2 cellular contexts compared by ENCODE assay signal in the genomic region with DNA sequence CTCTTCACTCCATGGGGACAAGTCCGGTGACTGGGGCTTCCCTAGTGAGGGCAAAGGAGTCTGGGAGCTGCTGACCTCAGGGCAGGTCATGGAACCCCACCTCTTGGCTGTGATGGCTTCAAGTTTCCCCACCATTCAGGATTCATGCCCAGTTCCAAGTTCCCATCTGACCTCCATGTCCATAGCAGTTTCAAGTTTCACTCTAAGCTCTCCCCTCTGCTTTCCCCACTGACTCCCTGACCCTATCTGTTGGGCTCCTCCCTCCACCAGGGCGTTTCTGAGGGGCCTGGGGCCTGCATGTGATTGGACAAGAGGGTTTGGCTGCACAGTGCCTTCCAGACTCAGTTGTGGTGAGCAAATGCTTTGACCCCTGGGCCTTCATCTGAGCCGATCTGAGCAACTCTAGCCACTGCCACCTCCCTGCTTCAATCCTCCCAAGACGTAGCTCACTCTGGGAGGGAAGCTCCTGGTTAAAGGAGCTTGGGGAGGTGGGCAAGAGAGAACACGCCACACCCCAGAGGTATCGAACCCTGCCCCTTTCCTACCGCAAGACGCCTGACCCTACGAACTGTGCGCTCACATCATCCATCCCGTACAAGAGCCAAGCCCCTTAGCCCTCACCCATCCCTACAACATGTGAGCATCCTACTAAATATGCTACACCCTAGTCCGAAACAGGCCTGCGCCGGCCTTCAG.
TF ChIP-seq lines count a peak whose summit lies in the region.

No MANE protein-coding gene starts in this region.

TF ChIP-seq in HCT116, 20 proteins besides CTCF, POLR2A, EP300 and RAD21:
- TF ChIP-seq SRF (IDR thresholded peaks at IDR 0.05; ENCODE audit: low read depth) (no peak), POLR2AphosphoS5 (IDR thresholded peaks at IDR 0.05; ENCODE audit: low read depth, low read length) (peak; percentile 9; the same call in 1 of the 2 replicates)

TF ChIP-seq in GM12878, 131 proteins besides CTCF, POLR2A, EP300 and RAD21:
- no peak for TF ChIP-seq SP1 (IDR thresholded peaks at IDR 0.05; ENCODE audit: low read depth, low read length)
- TF ChIP-seq, protein P1, sequence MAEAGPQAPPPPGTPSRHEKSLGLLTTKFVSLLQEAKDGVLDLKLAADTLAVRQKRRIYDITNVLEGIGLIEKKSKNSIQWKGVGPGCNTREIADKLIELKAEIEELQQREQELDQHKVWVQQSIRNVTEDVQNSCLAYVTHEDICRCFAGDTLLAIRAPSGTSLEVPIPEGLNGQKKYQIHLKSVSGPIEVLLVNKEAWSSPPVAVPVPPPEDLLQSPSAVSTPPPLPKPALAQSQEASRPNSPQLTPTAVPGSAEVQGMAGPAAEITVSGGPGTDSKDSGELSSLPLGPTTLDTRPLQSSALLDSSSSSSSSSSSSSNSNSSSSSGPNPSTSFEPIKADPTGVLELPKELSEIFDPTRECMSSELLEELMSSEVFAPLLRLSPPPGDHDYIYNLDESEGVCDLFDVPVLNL (IDR thresholded peaks at IDR 0.05; ENCODE audit: low read depth, low read length): no peak
- TF ChIP-seq ZNF24 (IDR thresholded peaks at IDR 0.05): no peak
- TF ChIP-seq, protein P2, sequence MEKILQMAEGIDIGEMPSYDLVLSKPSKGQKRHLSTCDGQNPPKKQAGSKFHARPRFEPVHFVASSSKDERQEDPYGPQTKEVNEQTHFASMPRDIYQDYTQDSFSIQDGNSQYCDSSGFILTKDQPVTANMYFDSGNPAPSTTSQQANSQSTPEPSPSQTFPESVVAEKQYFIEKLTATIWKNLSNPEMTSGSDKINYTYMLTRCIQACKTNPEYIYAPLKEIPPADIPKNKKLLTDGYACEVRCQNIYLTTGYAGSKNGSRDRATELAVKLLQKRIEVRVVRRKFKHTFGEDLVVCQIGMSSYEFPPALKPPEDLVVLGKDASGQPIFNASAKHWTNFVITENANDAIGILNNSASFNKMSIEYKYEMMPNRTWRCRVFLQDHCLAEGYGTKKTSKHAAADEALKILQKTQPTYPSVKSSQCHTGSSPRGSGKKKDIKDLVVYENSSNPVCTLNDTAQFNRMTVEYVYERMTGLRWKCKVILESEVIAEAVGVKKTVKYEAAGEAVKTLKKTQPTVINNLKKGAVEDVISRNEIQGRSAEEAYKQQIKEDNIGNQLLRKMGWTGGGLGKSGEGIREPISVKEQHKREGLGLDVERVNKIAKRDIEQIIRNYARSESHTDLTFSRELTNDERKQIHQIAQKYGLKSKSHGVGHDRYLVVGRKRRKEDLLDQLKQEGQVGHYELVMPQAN (conservative IDR thresholded peaks at IDR 0.05): no peak
- TF ChIP-seq NBN (IDR thresholded peaks at IDR 0.05): no peak
- no peak for TF ChIP-seq BMI1 (IDR thresholded peaks at IDR 0.05; ENCODE audit: borderline replicate concordance)
- TF ChIP-seq EGR1 (IDR thresholded peaks at IDR 0.05; ENCODE audit: borderline replicate concordance in 1 of 2, low read depth in 2 of 2, low read length in 2 of 2): no peak
- TF ChIP-seq, protein P3, sequence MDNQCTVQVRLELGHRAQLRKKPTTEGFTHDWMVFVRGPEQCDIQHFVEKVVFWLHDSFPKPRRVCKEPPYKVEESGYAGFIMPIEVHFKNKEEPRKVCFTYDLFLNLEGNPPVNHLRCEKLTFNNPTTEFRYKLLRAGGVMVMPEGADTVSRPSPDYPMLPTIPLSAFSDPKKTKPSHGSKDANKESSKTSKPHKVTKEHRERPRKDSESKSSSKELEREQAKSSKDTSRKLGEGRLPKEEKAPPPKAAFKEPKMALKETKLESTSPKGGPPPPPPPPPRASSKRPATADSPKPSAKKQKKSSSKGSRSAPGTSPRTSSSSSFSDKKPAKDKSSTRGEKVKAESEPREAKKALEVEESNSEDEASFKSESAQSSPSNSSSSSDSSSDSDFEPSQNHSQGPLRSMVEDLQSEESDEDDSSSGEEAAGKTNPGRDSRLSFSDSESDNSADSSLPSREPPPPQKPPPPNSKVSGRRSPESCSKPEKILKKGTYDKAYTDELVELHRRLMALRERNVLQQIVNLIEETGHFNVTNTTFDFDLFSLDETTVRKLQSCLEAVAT (IDR thresholded peaks at IDR 0.05): no peak
- no peak for TF ChIP-seq BHLHE40 (IDR thresholded peaks at IDR 0.05; ENCODE audit: borderline replicate concordance in 1 of 2, low read depth in 2 of 2, low read length in 1 of 2)
- no peak for TF ChIP-seq ZNF274 (IDR thresholded peaks at IDR 0.05; ENCODE audit: insufficient read depth, insufficient read length)
- TF ChIP-seq, protein P4, sequence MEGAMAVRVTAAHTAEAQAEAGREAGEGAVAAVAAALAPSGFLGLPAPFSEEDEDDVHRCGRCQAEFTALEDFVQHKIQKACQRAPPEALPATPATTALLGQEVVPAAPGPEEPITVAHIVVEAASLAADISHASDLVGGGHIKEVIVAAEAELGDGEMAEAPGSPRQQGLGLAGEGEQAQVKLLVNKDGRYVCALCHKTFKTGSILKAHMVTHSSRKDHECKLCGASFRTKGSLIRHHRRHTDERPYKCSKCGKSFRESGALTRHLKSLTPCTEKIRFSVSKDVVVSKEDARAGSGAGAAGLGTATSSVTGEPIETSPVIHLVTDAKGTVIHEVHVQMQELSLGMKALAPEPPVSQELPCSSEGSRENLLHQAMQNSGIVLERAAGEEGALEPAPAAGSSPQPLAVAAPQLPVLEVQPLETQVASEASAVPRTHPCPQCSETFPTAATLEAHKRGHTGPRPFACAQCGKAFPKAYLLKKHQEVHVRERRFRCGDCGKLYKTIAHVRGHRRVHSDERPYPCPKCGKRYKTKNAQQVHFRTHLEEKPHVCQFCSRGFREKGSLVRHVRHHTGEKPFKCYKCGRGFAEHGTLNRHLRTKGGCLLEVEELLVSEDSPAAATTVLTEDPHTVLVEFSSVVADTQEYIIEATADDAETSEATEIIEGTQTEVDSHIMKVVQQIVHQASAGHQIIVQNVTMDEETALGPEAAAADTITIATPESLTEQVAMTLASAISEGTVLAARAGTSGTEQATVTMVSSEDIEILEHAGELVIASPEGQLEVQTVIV (IDR thresholded peaks at IDR 0.05; ENCODE audit: borderline replicate concordance, partially characterized antibody): no peak
- TF ChIP-seq RBBP5 (conservative IDR thresholded peaks at IDR 0.05): no peak
